In genomic region chr2:102667072-102667471, GRCh38 we compare ENCODE assay signal across 1 cellular context.
TF ChIP-seq lines count a peak whose summit lies in the region.

No MANE protein-coding gene starts in this region.

TF ChIP-seq in K562, 482 proteins besides CTCF, POLR2A, EP300 and RAD21 (continued from another document):
- TF ChIP-seq, protein P1, sequence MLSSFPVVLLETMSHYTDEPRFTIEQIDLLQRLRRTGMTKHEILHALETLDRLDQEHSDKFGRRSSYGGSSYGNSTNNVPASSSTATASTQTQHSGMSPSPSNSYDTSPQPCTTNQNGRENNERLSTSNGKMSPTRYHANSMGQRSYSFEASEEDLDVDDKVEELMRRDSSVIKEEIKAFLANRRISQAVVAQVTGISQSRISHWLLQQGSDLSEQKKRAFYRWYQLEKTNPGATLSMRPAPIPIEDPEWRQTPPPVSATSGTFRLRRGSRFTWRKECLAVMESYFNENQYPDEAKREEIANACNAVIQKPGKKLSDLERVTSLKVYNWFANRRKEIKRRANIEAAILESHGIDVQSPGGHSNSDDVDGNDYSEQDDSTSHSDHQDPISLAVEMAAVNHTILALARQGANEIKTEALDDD (IDR thresholded peaks at IDR 0.05) = peak; percentile 63; the same call in 1 of the 2 replicates
- no peak for TF ChIP-seq ZNF274 (IDR thresholded peaks at IDR 0.05; ENCODE audit: borderline replicate concordance, low read depth, low read length)
